Comparison of ENCODE assay signal across 9 cellular contexts in the genomic region with DNA sequence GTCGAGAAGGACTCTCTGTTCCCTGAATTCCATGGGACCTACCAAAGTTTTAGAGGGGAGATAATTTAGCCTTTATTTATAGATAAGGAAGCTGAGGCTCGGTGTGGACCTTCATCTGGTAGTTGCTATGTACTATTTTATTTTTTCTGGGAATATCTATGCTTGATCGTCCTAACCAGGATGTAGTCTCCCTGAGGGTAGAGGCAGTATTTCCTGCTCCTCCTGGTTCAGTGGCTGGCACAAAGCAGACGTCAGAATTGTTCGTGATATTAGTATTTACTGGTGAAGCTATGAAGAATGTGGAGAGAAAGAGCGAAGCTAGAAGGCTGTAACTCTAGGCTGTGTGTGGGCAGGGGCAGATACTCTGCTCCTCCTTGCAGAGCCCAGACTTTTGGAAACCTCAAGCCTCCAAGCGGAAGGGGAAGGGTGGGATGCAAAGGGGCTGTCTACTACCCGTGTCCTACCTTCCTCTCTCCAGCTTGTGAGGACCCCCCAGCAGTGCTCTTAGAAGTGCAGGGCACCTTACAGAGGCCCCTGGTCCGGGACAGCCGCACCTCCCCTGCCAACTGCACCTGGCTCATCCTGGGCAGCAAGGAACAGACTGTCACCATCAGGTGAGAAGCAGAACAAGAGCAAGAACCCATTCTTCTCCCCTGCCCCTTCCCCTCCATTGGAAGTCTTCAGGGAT. TPM values are rescaled to one million over a fixed set of nuclear protein-coding genes. Genes with fewer than 3 reads are reported as not detected.
DNase-seq lines count a peak whose midpoint lies in the region; ATAC-seq and TF ChIP-seq lines count a peak whose summit lies in the region.
"Had no signal": no experiment of that assay in that cellular context is flagged by ENCODE, and none has a peak within 500 bp of the region (broad histone marks: within the 10 kb centered on the region; RNA-seq: fewer than 3 reads in every experiment).

No MANE protein-coding gene starts in this region.

- H3K27me3 ChIP-seq in right atrium auricular region (no peaks in the 10 kb centered on the region), breast epithelium (no peaks in the 10 kb centered on the region), vagina (no peaks in the 10 kb centered on the region)

- H3K27ac ChIP-seq in right atrium auricular region (peak overlapping the region; percentile 97 to 99), breast epithelium (peak overlapping the region; percentile 96 to 99), vagina (peak overlapping the region; percentile 99)

- DNase-seq in right atrium auricular region (ENCODE audit: low spot score) (no peak), left cardiac atrium (no peak), breast epithelium (ENCODE audit: low spot score in 2 of 2) (peak in 1 of 2 donors; percentile 43), mucosa of descending colon (no peak), vagina (ENCODE audit: extremely low spot score in 2 of 2) (no peak), medulla oblongata (ENCODE audit: extremely low spot score) (no peak), cerebellar nuclear complex (lab: John Stamatoyannopoulos, UW) (no peak), NK-92 (lab: John Stamatoyannopoulos, UW; ENCODE audit: unreplicated experiment) (no peak)

- peaks cover 50% of the 10 kb centered on the region for H3K36me3 ChIP-seq in right atrium auricular region
- H3K36me3 ChIP-seq in breast epithelium: peaks cover 22% of the 10 kb centered on the region
- peaks cover 24% of the 10 kb centered on the region for H3K36me3 ChIP-seq in mucosa of descending colon (ENCODE audit: low read depth)
- H3K36me3 ChIP-seq in vagina: peaks cover 16 to 44% of the 10 kb centered on the region in 2 donors

- H3K4me3 ChIP-seq in right atrium auricular region: peak overlapping the region; percentile 83 to 86
- peak overlapping the region; percentile 78 to 99 (median 95) for H3K4me3 ChIP-seq in breast epithelium
- H3K4me3 ChIP-seq in mucosa of descending colon: peak overlapping the region; percentile 98
- H3K4me3 ChIP-seq in vagina: peak overlapping the region; percentile 88 to 92

- intact Hi-C loops in left cardiac atrium (cut with DNase I): no loop called here
- intact Hi-C loops in breast epithelium (cut with DNase I; ENCODE audit: low total_unique reads): loop anchor here (1.0 kb wide), 1 partner anchor 15 kb away; no protein-coding TSS in a partner anchor
- intact Hi-C loops in mucosa of descending colon (cut with DNase I, micrococcal nuclease): no loop called here
- intact Hi-C loops in vagina (cut with DNase I): no loop called here

- ATAC-seq in left cardiac atrium (no peak), mucosa of descending colon (no peak)

- no peaks in the 10 kb centered on the region for H3K9me3 ChIP-seq in right atrium auricular region
- no peaks in the 10 kb centered on the region for H3K9me3 ChIP-seq in breast epithelium
- H3K9me3 ChIP-seq in mucosa of descending colon: no peaks in the 10 kb centered on the region
- no peaks in the 10 kb centered on the region for H3K9me3 ChIP-seq in vagina

- TF ChIP-seq POLR2A in breast epithelium (IDR thresholded peaks at IDR 0.05) (no peak), vagina (IDR thresholded peaks at IDR 0.05) (no peak)

- peaks cover 0 to 30% of the 10 kb centered on the region in 2 donors for H3K4me1 ChIP-seq in right atrium auricular region
- peaks cover 0 to 9% of the 10 kb centered on the region in 2 donors for H3K4me1 ChIP-seq in breast epithelium
- peaks cover 26% of the 10 kb centered on the region for H3K4me1 ChIP-seq in mucosa of descending colon (ENCODE audit: low read depth)
- H3K4me1 ChIP-seq in vagina: peaks cover 34% of the 10 kb centered on the region

- TF ChIP-seq CTCF in right atrium auricular region (IDR thresholded peaks at IDR 0.05) (peak; percentile 10), breast epithelium (IDR thresholded peaks at IDR 0.05) (peak in 1 of 3 donors; percentile 20), mucosa of descending colon (IDR thresholded peaks at IDR 0.05) (no peak), vagina (IDR thresholded peaks at IDR 0.05) (no peak)

RNA-seq across cellular contexts. Expression of a gene that starts 1.4 kb away (rescaled TPM):
- total RNA-seq in right atrium auricular region: 100 to 1,000 TPM in 1 of 2 donors, 10 to 100 TPM in 1; 54.2 to 144 TPM
- total RNA-seq in left cardiac atrium: 10 to 100 TPM; 63.5 to 73.1 TPM
- total RNA-seq in breast epithelium: 10 to 100 TPM; 70.1 to 97.5 (median 82.3) TPM
- 100 to 1,000 TPM; 218 to 276 (median 245) TPM for total RNA-seq in mucosa of descending colon
- 137 TPM for total RNA-seq in vagina

RNA-seq across cellular contexts. Expression of a gene that starts 10.0 kb away (rescaled TPM):
- total RNA-seq in right atrium auricular region (not detected), left cardiac atrium (under 1 TPM in 1 of 2 donors, not detected in 1; 0.12 TPM), breast epithelium (1 to 10 TPM in 2 of 3 donors, under 1 TPM in 1; 0.96 to 1.3 (median 1.2) TPM), mucosa of descending colon (under 1 TPM; 0.35 to 0.66 (median 0.51) TPM), vagina (3.9 TPM)
- total RNA-seq: glomerular endothelial cell had no signal

RNA-seq across cellular contexts. Expression of a gene that starts 36.6 kb away (rescaled TPM):
- total RNA-seq in right atrium auricular region (10 to 100 TPM; 29.1 to 58.0 TPM), left cardiac atrium (10 to 100 TPM; 51.2 to 52.2 TPM), breast epithelium (100 to 1,000 TPM in 2 of 3 donors, 10 to 100 TPM in 1; 84.4 to 361 (median 136) TPM), mucosa of descending colon (100 to 1,000 TPM in 2 of 3 donors, 10 to 100 TPM in 1; 48.1 to 161 (median 104) TPM), vagina (187 TPM)

RNA-seq across cellular contexts. Expression of a gene that starts 43.3 kb away (rescaled TPM):
- total RNA-seq in right atrium auricular region (100 to 1,000 TPM in 1 of 2 donors, 10 to 100 TPM in 1; 59.4 to 168 TPM), left cardiac atrium (10 to 100 TPM; 79.4 to 95.7 TPM), breast epithelium (10 to 100 TPM; 22.7 to 39.4 (median 34.7) TPM), mucosa of descending colon (10 to 100 TPM; 59.1 to 79.1 (median 64.5) TPM), vagina (68.0 TPM)

RNA-seq across cellular contexts. Expression of a gene that starts 46.0 kb away (rescaled TPM):
- total RNA-seq in right atrium auricular region (100 to 1,000 TPM in 1 of 2 donors, 10 to 100 TPM in 1; 76.5 to 774 TPM), left cardiac atrium (10 to 100 TPM; 48.8 to 54.6 TPM), breast epithelium (100 to 1,000 TPM in 2 of 3 donors, 10 to 100 TPM in 1; 85.5 to 194 (median 174) TPM), mucosa of descending colon (10 to 100 TPM; 74.1 to 97.9 (median 75.3) TPM), vagina (68.5 TPM)

Comparison
In these comparisons a context has a peak if more than half of its experiments do, and no peak if none do; other contexts are left out.
1. CTCF ChIP-seq: peak in right atrium auricular region (2 of 2); none in mucosa of descending colon (single experiment) and vagina (0 of 3).
2. Peak in every context shown above with its lines, with median percentiles within 50 percentile points of each other: H3K27ac ChIP-seq and H3K4me3 ChIP-seq.